1 cellular context compared by ENCODE assay signal in the genomic region with DNA sequence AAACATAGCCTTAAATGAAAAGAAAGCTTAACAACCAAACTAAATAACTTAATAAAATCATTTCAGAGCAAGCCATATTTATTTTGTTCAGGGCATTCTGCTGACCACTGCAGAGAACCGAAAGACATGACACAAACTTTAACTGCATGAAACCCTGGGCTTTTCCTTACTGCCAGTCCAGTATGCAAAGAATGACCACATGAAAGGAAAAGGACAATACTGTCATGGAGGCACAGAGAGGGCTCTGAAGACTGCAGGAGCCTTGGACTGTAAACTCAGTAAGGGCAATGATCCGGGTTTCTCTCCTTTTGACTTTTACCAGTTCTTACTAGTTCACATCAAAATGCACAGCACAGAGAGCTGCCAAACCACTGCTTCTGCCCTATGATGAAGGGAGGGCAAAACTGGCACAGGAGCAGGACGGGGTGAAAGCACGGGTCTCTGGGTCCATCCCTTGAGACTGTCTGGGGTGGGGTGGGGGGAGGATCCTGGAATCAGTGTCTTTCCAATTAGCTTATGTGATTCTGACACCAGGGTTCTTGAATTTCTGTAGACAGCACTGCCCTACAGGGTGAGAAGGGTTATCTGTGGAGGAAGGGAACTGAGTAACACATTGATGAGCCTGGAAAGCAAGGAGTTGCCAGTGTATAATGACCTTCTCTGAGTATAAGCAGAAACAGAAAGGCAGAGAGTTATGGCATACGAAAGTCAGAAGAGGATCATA.
TF ChIP-seq lines count a peak whose summit lies in the region.

No MANE protein-coding gene starts in this region.

TF ChIP-seq in endothelial cell of umbilical vein, 7 proteins besides CTCF, POLR2A, EP300 and RAD21:
- no peak for TF ChIP-seq POLR2AphosphoS5 (IDR thresholded peaks at IDR 0.05; ENCODE audit: insufficient read depth, low read depth, low read length)
- TF ChIP-seq EZH2 (IDR thresholded peaks at IDR 0.05; ENCODE audit: borderline replicate concordance, low read depth, low read length, severe bottlenecking), result no peak
- no peak for TF ChIP-seq FOS (IDR thresholded peaks at IDR 0.05; ENCODE audit: borderline replicate concordance, insufficient read depth, low read length)
- TF ChIP-seq, protein P1, sequence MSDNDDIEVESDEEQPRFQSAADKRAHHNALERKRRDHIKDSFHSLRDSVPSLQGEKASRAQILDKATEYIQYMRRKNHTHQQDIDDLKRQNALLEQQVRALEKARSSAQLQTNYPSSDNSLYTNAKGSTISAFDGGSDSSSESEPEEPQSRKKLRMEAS (IDR thresholded peaks at IDR 0.05; ENCODE audit: insufficient read depth, insufficient read length), result no peak
TF ChIP-seq in endothelial cell of umbilical vein: peak in this region for 0.
